Comparison of ENCODE assay signal across 11 cellular contexts in genomic region chr6:137240168-137240567, GRCh38. TPM values are rescaled to one million over a fixed set of nuclear protein-coding genes. Genes with fewer than 3 reads are reported as not detected.
DNase-seq lines count a peak whose midpoint lies in the region; ATAC-seq and TF ChIP-seq lines count a peak whose summit lies in the region.
"Had no signal": no experiment of that assay in that cellular context is flagged by ENCODE, and none has a peak within 500 bp of the region (broad histone marks: within the 10 kb centered on the region; RNA-seq: fewer than 3 reads in every experiment).

No MANE protein-coding gene starts in this region.

- H2AFZ ChIP-seq in fibroblast of lung (ENCODE audit: low read length), result no peak overlapping the region

- no peak overlapping the region for H3K4me2 ChIP-seq in fibroblast of lung (ENCODE audit: extremely low read depth, insufficient read depth, low read length)

- H3K27me3 ChIP-seq in fibroblast of lung (ENCODE audit: control insufficient read depth, insufficient read depth, low read length), result no peaks in the 10 kb centered on the region

- TF ChIP-seq POLR2A in erythroblast (IDR thresholded peaks at IDR 0.05; ENCODE audit: low read length), result no peak

- no peak overlapping the region for H3K27ac ChIP-seq in fibroblast of lung (ENCODE audit: insufficient read depth, low read length)

- no peak for ATAC-seq in HG03565 (IDR thresholded peaks at IDR 0.05; ENCODE audit: unreplicated experiment)

- H3K36me3 ChIP-seq in fibroblast of lung (ENCODE audit: control insufficient read depth, insufficient read depth, low read length), result no peaks in the 10 kb centered on the region

- H3K79me2 ChIP-seq in fibroblast of lung (ENCODE audit: control insufficient read depth, insufficient read depth, low read length), result no peaks in the 10 kb centered on the region

- DNase-seq in EH (ENCODE audit: low read depth), result peak; percentile 94
- DNase-seq in SIG-M5 (lab: John Stamatoyannopoulos, UW), result peak; percentile 58
- peak; percentile 68 to 97 for DNase-seq in fibroblast of lung (ENCODE audit: low read depth in 2 of 2)
- peak; percentile 69 for DNase-seq in pons (ENCODE audit: low spot score)
- no peak for DNase-seq in stimulated activated CD4-positive, alpha-beta T cell treated with anti-CD3 and anti-CD28 coated beads, Interleukin-12 subunit alpha, Interleukin-12 subunit beta, amount 100 ng/mL, for 4 hours
- no peak for DNase-seq in mesenteric fat pad (ENCODE audit: low spot score)
- no peak for DNase-seq in erythroblast (lab: John Stamatoyannopoulos, UW)
- DNase-seq: activated CD4-positive, CD25-positive, alpha-beta regulatory T cell treated with anti-CD3 and anti-CD28 coated beads, Interleukin-2, amount 50 U/mL, for 72 hours; DMS153; NCI-H510A treated with DMSO at 0.1 percent for 48 hours had no signal

- no peak overlapping the region for H3K4me3 ChIP-seq in fibroblast of lung (replicated peaks in 1 of 4; ENCODE audit: control extremely low read depth in 1 of 4, insufficient read depth in 1 of 4, low read depth in 3 of 4, low read length in 4 of 4)

- H3K9ac ChIP-seq in fibroblast of lung (ENCODE audit: insufficient read depth, low read length), result no peak overlapping the region

- no peaks in the 10 kb centered on the region for H3K4me1 ChIP-seq in fibroblast of lung (ENCODE audit: control insufficient read depth, extremely low read depth, insufficient read depth, low read length)

- H3K9me3 ChIP-seq in fibroblast of lung (ENCODE audit: control insufficient read depth, insufficient read depth, low read depth, low read length), result no peaks in the 10 kb centered on the region

- TF ChIP-seq CTCF in fibroblast of lung (conservative IDR thresholded peaks at IDR 0.05 in 1 of 2, IDR thresholded peaks at IDR 0.05 in 1 of 2; ENCODE audit: low read depth in 1 of 2, low read length in 2 of 2), result no peak

- H4K20me1 ChIP-seq in fibroblast of lung (ENCODE audit: control insufficient read depth, extremely low read depth, insufficient read depth, low read length), result no peaks in the 10 kb centered on the region

RNA-seq across cellular contexts. Expression of gene IFNGR1, which starts 21.0 kb away (rescaled TPM):
- total RNA-seq in fibroblast of lung (102 and 123 TPM in 2 replicates), mesenteric fat pad (148 TPM)
- polyA plus RNA-seq in fibroblast of lung, result 37.8 and 55.9 TPM in 2 replicates
- polyA plus RNA-seq in fibroblast of lung (2012), result 27.5 and 37.4 TPM in 2 replicates
- 2.5 and 7.4 TPM in 2 replicates for polyA minus RNA-seq in fibroblast of lung (ENCODE audit: low replicate concordance)

Comparison
In these comparisons a context has a peak if more than half of its experiments do, and no peak if none do; other contexts are left out.
1. DNase-seq: peak in EH (single experiment), SIG-M5 (single experiment), fibroblast of lung (2 of 2) and pons (single experiment); none in stimulated activated CD4-positive, alpha-beta T cell treated with anti-CD3 and anti-CD28 coated beads, Interleukin-12 subunit alpha, Interleukin-12 subunit beta, amount 100 ng/mL, for 4 hours (single experiment), mesenteric fat pad (single experiment) and erythroblast (0 of 2).